ENCODE assay signal across 22 cellular contexts in genomic region chr9:94127806-94128205, GRCh38.
"Had no signal": no experiment of that assay in that cellular context is flagged by ENCODE, and none has a peak within 500 bp of the region (broad histone marks: within the 10 kb centered on the region; RNA-seq: fewer than 3 reads in every experiment).

No MANE protein-coding gene starts in this region.

- FAIRE-seq: islet of Langerhans, kidney, urothelium cell line had no signal

- H3K27ac ChIP-seq: left ventricle myocardium inferior, ovary, right atrium auricular region, right lobe of liver, stomach, testis, thyroid gland, transverse colon, upper lobe of left lung had no signal

- H3K36me3 ChIP-seq: ovary, right atrium auricular region, right lobe of liver, thyroid gland, transverse colon, upper lobe of left lung had no signal

- H3K27me3 ChIP-seq: ovary, right atrium auricular region, right lobe of liver, stomach, testis, thyroid gland, transverse colon, upper lobe of left lung had no signal

- H3K9me3 ChIP-seq: testis, thyroid gland had no signal

- H3K4me1 ChIP-seq: left ventricle myocardium inferior, right atrium auricular region, right lobe of liver, stomach, testis, transverse colon, upper lobe of left lung had no signal

- DNase-seq: hippocampal formation; kidney; left ventricle myocardium inferior; midbrain; mucosa of descending colon; naive thymus-derived CD4-positive, alpha-beta T cell; ovary; right lobe of liver; stimulated activated CD4-positive, alpha-beta T cell treated with anti-CD3 and anti-CD28 coated beads, Interleukin-12 subunit alpha, Interleukin-12 subunit beta, amount 100 ng/mL, for 4 hours; stimulated activated CD4-positive, alpha-beta T cell treated with anti-CD3 and anti-CD28 coated beads, Interleukin-15, amount 100 ng/mL, for 24 hours; stimulated activated CD4-positive, alpha-beta T cell treated with anti-CD3 and anti-CD28 coated beads, Interleukin-2, amount 100 ng/mL, for 24 hours; stimulated activated CD4-positive, alpha-beta T cell treated with anti-CD3 and anti-CD28 coated beads, Interleukin-4, amount 100 ng/mL, for 1 hour; stimulated activated naive B cell treated with anti-CD40 and anti-IgM and Interleukin-4, amounts not matched to agents 10 μg/mL and 1 μg/mL and 100 μg/mL, for 72 hours; stimulated activated naive CD8-positive, alpha-beta T cell treated with anti-CD3 and anti-CD28 coated beads, Interleukin-15, Interleukin-2, amounts not matched to agents 100 U/mL and 50 U/mL, for 24 hours; stomach; testis; thyroid gland; transverse colon; upper lobe of left lung had no signal

- H3K4me3 ChIP-seq: left ventricle myocardium inferior, mucosa of descending colon, ovary, right atrium auricular region, right lobe of liver, stomach, testis, thyroid gland, transverse colon, upper lobe of left lung had no signal
